In genomic region chr16:86033016-86033474, GRCh38 we compare ENCODE assay signal across 17 cellular contexts.
DNase-seq lines count a peak whose midpoint lies in the region; ATAC-seq lines count a peak whose summit lies in the region.
"Had no signal": no experiment of that assay in that cellular context is flagged by ENCODE, and none has a peak within 500 bp of the region (broad histone marks: within the 10 kb centered on the region; RNA-seq: fewer than 3 reads in every experiment).

No MANE protein-coding gene starts in this region.

- peaks cover 1 to 14% (median 6%) of the 10 kb centered on the region in 3 donors for H3K27me3 Mint-ChIP-seq in immature natural killer cell (ENCODE audit: low read depth in 3 of 3)

- no peaks in the 10 kb centered on the region for H3K79me2 ChIP-seq in GM23248 (ENCODE audit: insufficient read depth)

- no peaks in the 10 kb centered on the region for H4K20me1 ChIP-seq in GM23248 (ENCODE audit: insufficient read depth)

- H3K4me1 ChIP-seq in GM23248 (ENCODE audit: insufficient read depth): no peaks in the 10 kb centered on the region

- H3K9me3 ChIP-seq in GM23248 (ENCODE audit: low read depth): no peaks in the 10 kb centered on the region
- H3K9me3 ChIP-seq: thoracic aorta had no signal

- no peak overlapping the region for H3K4me3 Mint-ChIP-seq in immature natural killer cell
- H3K4me3 Mint-ChIP-seq: activated CD8-positive, alpha-beta memory T cell treated with anti-CD3 and anti-CD28 coated beads, Interleukin-2, amount 10 ng/mL, durations not matched to agents 7 days and 5 days had no signal

- no peak overlapping the region for H3K27ac ChIP-seq in GM23248
- H3K27ac ChIP-seq: thoracic aorta had no signal

- DNase-seq in GM23248: peak; percentile 9
- DNase-seq in amygdala (lab: John Stamatoyannopoulos, UW): peak in 40 of 56 donors; percentile 10 to 87 (median 49)
- peak in 34 of 51 donors; percentile 8 to 73 (median 42) for DNase-seq in hypothalamus (lab: John Stamatoyannopoulos, UW)
- DNase-seq in pons (ENCODE audit: low spot score): peak; percentile 44
- DNase-seq in immature natural killer cell: no peak
- no peak for DNase-seq in NCI-H146 treated with DMSO at 0.1 percent for 48 hours (lab: John Stamatoyannopoulos, UW; ENCODE audit: unreplicated experiment)
- DNase-seq in foreskin melanocyte: no peak
- DNase-seq: activated CD8-positive, alpha-beta memory T cell treated with anti-CD3 and anti-CD28 coated beads, Interleukin-2, amount 10 ng/mL, durations not matched to agents 7 days and 5 days; activated naive CD4-positive, alpha-beta T cell; AML-193; NCI-H1092; NCI-H446; OCI-M1; SW 1271 had no signal

- H3K4me3 ChIP-seq in GM23248: no peak overlapping the region
- H3K4me3 ChIP-seq: lung, thoracic aorta had no signal

- no peaks in the 10 kb centered on the region for H3K36me3 Mint-ChIP-seq in immature natural killer cell
- H3K36me3 Mint-ChIP-seq: activated CD8-positive, alpha-beta memory T cell treated with anti-CD3 and anti-CD28 coated beads, Interleukin-2, amount 10 ng/mL, durations not matched to agents 7 days and 5 days had no signal

- 3% methylated on average over 18 to 19 of the region's 19 CpGs for WGBS in GM23248 (ENCODE audit: low coverage in 1 of 2, low lambda C conversion rate in 2 of 2, missing lambda C conversion rate in 2 of 2), 2 experiments

- in situ Hi-C loops in GM23248 (cut with MboI): no loop called here

- H2AFZ ChIP-seq in GM23248: no peak overlapping the region

- H3K9ac ChIP-seq in GM23248: no peak overlapping the region

- H3F3A ChIP-seq in GM23248 (ENCODE audit: insufficient read depth): no peaks in the 10 kb centered on the region

- H3K27ac Mint-ChIP-seq in immature natural killer cell: no peak overlapping the region
- H3K27ac Mint-ChIP-seq: activated CD8-positive, alpha-beta memory T cell treated with anti-CD3 and anti-CD28 coated beads, Interleukin-2, amount 10 ng/mL, durations not matched to agents 7 days and 5 days had no signal

- peaks cover 0 to 6% (median 0%) of the 10 kb centered on the region in 6 donors for H3K9me3 Mint-ChIP-seq in immature natural killer cell

- no peak for ATAC-seq in GM19324 (IDR thresholded peaks at IDR 0.05; ENCODE audit: low FRiP score, unreplicated experiment)
- ATAC-seq: activated CD8-positive, alpha-beta memory T cell treated with anti-CD3 and anti-CD28 coated beads, Interleukin-2, amount 10 ng/mL, durations not matched to agents 7 days and 5 days had no signal

- H3K4me2 ChIP-seq in GM23248 (ENCODE audit: unreplicated experiment): no peak overlapping the region

- H3K9me2 ChIP-seq in GM23248 (ENCODE audit: insufficient read depth): no peaks in the 10 kb centered on the region

- peaks cover 58% of the 10 kb centered on the region for H3K27me3 ChIP-seq in GM23248 (replicated peaks; ENCODE audit: insufficient read depth)

- H3K36me3 ChIP-seq in GM23248 (ENCODE audit: low read depth): no peaks in the 10 kb centered on the region
- H3K36me3 ChIP-seq: thoracic aorta had no signal

- no peaks in the 10 kb centered on the region for H3K4me1 Mint-ChIP-seq in immature natural killer cell
- H3K4me1 Mint-ChIP-seq: activated CD8-positive, alpha-beta memory T cell treated with anti-CD3 and anti-CD28 coated beads, Interleukin-2, amount 10 ng/mL, durations not matched to agents 7 days and 5 days had no signal

Comparison
In these comparisons a context has a peak if more than half of its experiments do, and no peak if none do; other contexts are left out.
1. DNase-seq: peak in GM23248 (single experiment), amygdala (40 of 56), hypothalamus (34 of 51) and pons (single experiment); none in immature natural killer cell (0 of 3), NCI-H146 treated with DMSO at 0.1 percent for 48 hours (single experiment) and foreskin melanocyte (single experiment).